In genomic region chr1:16155537-16156410, GRCh38 we compare ENCODE assay signal across 8 cellular contexts. TPM values are rescaled to one million over a fixed set of nuclear protein-coding genes. Genes with fewer than 3 reads are reported as not detected.
DNase-seq lines count a peak whose midpoint lies in the region; ATAC-seq, FAIRE-seq and TF ChIP-seq lines count a peak whose summit lies in the region.

EPHA2 (minus strand) TSS chr1:16156069; CDS start chr1:16155932, 137 bp downstream.

- peak within 1 kb of the TSS; percentile 89 for H3K9ac ChIP-seq in endothelial cell of umbilical vein (replicated peaks; ENCODE audit: extremely low read depth, insufficient read depth, low read length)

- BruUV-seq in endothelial cell of umbilical vein (replicated peaks; lab: Mats Ljungman, UMichigan), result TSS peak; percentile 12

- H4K20me1 ChIP-seq in endothelial cell of umbilical vein (replicated peaks; ENCODE audit: control insufficient read depth, extremely low read depth, insufficient read depth, low read length), result no peaks in the 10 kb centered on the region

- peak; percentile 79 to 91 for DNase-seq in A549 (ENCODE audit: low read depth in 1 of 2, low spot score in 1 of 2)
- DNase-seq in GM13976 (ENCODE audit: low spot score), result peak; percentile 45
- peak; percentile 59 to 78 for DNase-seq in SW 1271 (lab: John Stamatoyannopoulos, UW)
- DNase-seq in endothelial cell of umbilical vein (ENCODE audit: low read depth, low spot score), result peak; percentile 90
- peak; percentile 85 to 88 for DNase-seq in lung microvascular endothelial cell (ENCODE audit: low read depth in 2 of 2)
- DNase-seq in thoracic aorta (ENCODE audit: low spot score), result peak; percentile 82
- no peak for DNase-seq in middle frontal gyrus (ENCODE audit: extremely low spot score, low spot score)

- H3K9me1 ChIP-seq in endothelial cell of umbilical vein (replicated peaks; ENCODE audit: control insufficient read depth, extremely low read depth, insufficient read depth, low read length), result no peaks in the 10 kb centered on the region

- WGBS in A549 (ENCODE audit: missing lambda C conversion rate), result 0% methylated on average over 2 of the region's 89 CpGs

- no peak for FAIRE-seq in A549 (lab: Jason Lieb, UNC)
- peak; percentile 97 for FAIRE-seq in endothelial cell of umbilical vein (lab: Jason Lieb, UNC)

- peaks cover 0 to under 1% of the 10 kb centered on the region in 2 experiments for H3K36me3 ChIP-seq in endothelial cell of umbilical vein (ENCODE audit: control insufficient read depth in 2 of 2, extremely low read depth in 1 of 2, insufficient read depth in 2 of 2, low read length in 2 of 2)
- H3K36me3 ChIP-seq in thoracic aorta, result no peaks in the 10 kb centered on the region

- H3K27me3 ChIP-seq in endothelial cell of umbilical vein (ENCODE audit: control insufficient read depth in 2 of 2, insufficient read depth in 2 of 2, low read length in 2 of 2) (no peaks in the 10 kb centered on the region), thoracic aorta (replicated peaks; ENCODE audit: insufficient read depth) (no peaks in the 10 kb centered on the region)

- ATAC-seq in A549 (peak; percentile 76 to 84), thoracic aorta (ENCODE audit: insufficient number of reproducible peaks, low FRiP score, low read depth) (peak; percentile 50), GM19467 (IDR thresholded peaks at IDR 0.05; ENCODE audit: unreplicated experiment) (no peak)

- TF ChIP-seq POLR2A in A549 (IDR thresholded peaks at IDR 0.05; ENCODE audit: low read length) (peak; percentile 93), endothelial cell of umbilical vein (IDR thresholded peaks at IDR 0.05; ENCODE audit: low read depth, low read length) (peak; percentile 99)

- in situ Hi-C loops in GM13976 (cut with MboI; ENCODE audit: low sequenced_read_pairs, unreplicated experiment), result no loop called here

- H3K4me3 ChIP-seq in A549 (peak within 1 kb of the TSS; percentile 93), endothelial cell of umbilical vein (replicated peaks in 1 of 3; ENCODE audit: insufficient read depth in 1 of 3, low read depth in 1 of 3, low read length in 3 of 3) (peak within 1 kb of the TSS; percentile 65 to 88 (median 87)), thoracic aorta (peak within 1 kb of the TSS; percentile 76)

- POLR2A ChIA-PET in A549 (lab: Yijun Ruan, JAX) (interaction anchor here (0.6 to 4.1 kb wide), 10 partner anchors 8 to 80 kb away, joined by 3 to 35 read pairs (median 4); no protein-coding TSS in a partner anchor), endothelial cell of umbilical vein (lab: Charles Lee) (interaction anchor here (0.6 to 3.9 kb wide), 10 partner anchors 9 to 207 kb away, joined by 3 to 22 read pairs (median 6); no protein-coding TSS in a partner anchor)

- peak in 1 of 2 experiments; percentile 16; a peak in 1 of 5 replicates for TF ChIP-seq RAD21 in A549 (conservative IDR thresholded peaks at IDR 0.05 in 1 of 2, IDR thresholded peaks at IDR 0.05 in 1 of 2)

- CTCF ChIA-PET in A549 (lab: Yijun Ruan, JAX) (interaction anchor here (0.6 to 16.2 kb wide), 10 partner anchors 9 to 125 kb away, joined by 3 to 222 read pairs (median 4); partner anchors contain the start of gene FAM131C), endothelial cell of umbilical vein (lab: Charles Lee) (interaction anchor here (1.1 to 7.9 kb wide), 11 partner anchors 9 to 82 kb away, joined by 3 to 154 read pairs (median 6); partner anchors contain the start of gene FAM131C)

- H3K4me1 ChIP-seq in A549 (peaks cover 44% of the 10 kb centered on the region), endothelial cell of umbilical vein (ENCODE audit: control insufficient read depth, extremely low read depth, insufficient read depth, low read length) (peaks cover 42% of the 10 kb centered on the region), thoracic aorta (ENCODE audit: control insufficient read depth in 1 of 2, low read depth in 2 of 2) (peaks cover 24 to 44% of the 10 kb centered on the region in 2 donors)

- H3K27ac ChIP-seq in A549 (peak within 1 kb of the TSS; percentile 97 to 100), endothelial cell of umbilical vein (ENCODE audit: insufficient read depth, low read depth, low read length) (peak within 1 kb of the TSS; percentile 84), thoracic aorta (peak within 1 kb of the TSS; percentile 79 to 82)

- intact Hi-C loops in endothelial cell of umbilical vein (cut with micrococcal nuclease), result loop anchor here (1.0 kb wide), 5 partner anchors 9 to 73 kb away; no protein-coding TSS in a partner anchor

- dilution Hi-C loops in endothelial cell of umbilical vein (cut with MboI; ENCODE audit: extremely low pct_ligation_motif_present, low sequenced_read_pairs), result no loop called here

- H2AFZ ChIP-seq in endothelial cell of umbilical vein (ENCODE audit: low read depth, low read length), result peak within 1 kb of the TSS; percentile 82

- no peak for TF ChIP-seq EP300 in A549 (IDR thresholded peaks at IDR 0.05)

- TF ChIP-seq CTCF in A549 (IDR thresholded peaks at IDR 0.05) (no peak), GM13976 (IDR thresholded peaks at IDR 0.05; ENCODE audit: borderline replicate concordance, control extremely low read depth, extremely low read depth, insufficient read depth, missing control alignments) (no peak), endothelial cell of umbilical vein (IDR thresholded peaks at IDR 0.05; ENCODE audit: extremely low read depth in 1 of 2, insufficient read depth in 1 of 2, low read depth in 1 of 2, low read length in 2 of 2) (no peak), thoracic aorta (IDR thresholded peaks at IDR 0.05) (no peak)

- H3K4me2 ChIP-seq in A549 (peak within 1 kb of the TSS; percentile 98), endothelial cell of umbilical vein (ENCODE audit: insufficient read depth, low read length) (peak within 1 kb of the TSS; percentile 95)

- H3K79me2 ChIP-seq in endothelial cell of umbilical vein (ENCODE audit: control insufficient read depth, insufficient read depth, low read length), result peaks cover 60% of the 10 kb centered on the region

- H3K9me3 ChIP-seq in A549 (no peaks in the 10 kb centered on the region), endothelial cell of umbilical vein (replicated peaks; ENCODE audit: control insufficient read depth, insufficient read depth, low read length) (no peaks in the 10 kb centered on the region), thoracic aorta (no peaks in the 10 kb centered on the region)

TF ChIP-seq in A549, 52 proteins besides CTCF, POLR2A, EP300 and RAD21 (continues in another document):
- TF ChIP-seq NPAS2 (CRISPR knock-in tag; IDR thresholded peaks at IDR 0.05; ENCODE audit: borderline replicate concordance) (no peak), PBX3 (IDR thresholded peaks at IDR 0.05) (peak; percentile 32; the same call in 1 of the 2 replicates), JUN (IDR thresholded peaks at IDR 0.05) (peak; percentile 79 to 93), MAX (IDR thresholded peaks at IDR 0.05) (peak; percentile 18; the same call in 1 of the 2 replicates)

TF ChIP-seq in endothelial cell of umbilical vein, 7 proteins besides CTCF, POLR2A, EP300 and RAD21:
- peak; percentile 99 for TF ChIP-seq POLR2AphosphoS5 (IDR thresholded peaks at IDR 0.05; ENCODE audit: insufficient read depth, low read depth, low read length)
- peak; percentile 9 for TF ChIP-seq FOS (IDR thresholded peaks at IDR 0.05; ENCODE audit: borderline replicate concordance, insufficient read depth, low read length)
- no peak for TF ChIP-seq EZH2 (IDR thresholded peaks at IDR 0.05; ENCODE audit: borderline replicate concordance, low read depth, low read length, severe bottlenecking)
TF ChIP-seq in endothelial cell of umbilical vein: peak in this region for 2.

RNA-seq across cellular contexts. Expression of gene EPHA2, which starts in this region (rescaled TPM):
- 55.0 and 59.3 TPM in 2 replicates for polyA plus RNA-seq in A549 (2011; rRNA removed)
- 112 and 122 TPM in 2 replicates for polyA plus RNA-seq in A549 (2012; cell fraction: cytosol; rRNA removed)
- polyA plus RNA-seq in A549 (2012; cell fraction: nucleus; rRNA removed), result 317 and 462 TPM in 2 replicates
- polyA plus RNA-seq in A549 (2017; fragmentation: RNase III; extraction: RNeasy Plus Mini Kit Qiagen cat#74134 plus additional on column Dnase treatment), result 87.1 to 93.8 TPM (median 93.2 TPM) in 3 replicates
- polyA minus RNA-seq in A549 (2011; rRNA and poly(A)+ RNA removed), result 99.4 and 100.0 TPM in 2 replicates
- 125 and 141 TPM in 2 replicates for total RNA-seq in endothelial cell of umbilical vein
- 147 and 169 TPM in 2 replicates for polyA plus RNA-seq in endothelial cell of umbilical vein
- 95.2 and 120 TPM in 2 replicates for polyA plus RNA-seq in endothelial cell of umbilical vein (2011; cell fraction: cytosol; rRNA removed)
- 126 and 152 TPM in 2 replicates for polyA plus RNA-seq in endothelial cell of umbilical vein (2011; cell fraction: nucleus; rRNA removed)
- 107 and 115 TPM in 2 replicates for polyA plus RNA-seq in endothelial cell of umbilical vein (2012)
- 132 and 164 TPM in 2 replicates for polyA minus RNA-seq in endothelial cell of umbilical vein
- polyA minus RNA-seq in endothelial cell of umbilical vein (2011; cell fraction: cytosol; rRNA and poly(A)+ RNA removed), result 42.6 TPM
- polyA minus RNA-seq in endothelial cell of umbilical vein (2011; cell fraction: nucleus; rRNA and poly(A)+ RNA removed), result 47.6 and 68.5 TPM in 2 replicates
- total RNA-seq in lung microvascular endothelial cell, result 68.6 and 122 TPM in 2 replicates
- total RNA-seq in thoracic aorta, result 10 to 100 TPM; 20.3 to 32.9 TPM
